ENCODE assay signal across 11 cellular contexts in the genomic region with DNA sequence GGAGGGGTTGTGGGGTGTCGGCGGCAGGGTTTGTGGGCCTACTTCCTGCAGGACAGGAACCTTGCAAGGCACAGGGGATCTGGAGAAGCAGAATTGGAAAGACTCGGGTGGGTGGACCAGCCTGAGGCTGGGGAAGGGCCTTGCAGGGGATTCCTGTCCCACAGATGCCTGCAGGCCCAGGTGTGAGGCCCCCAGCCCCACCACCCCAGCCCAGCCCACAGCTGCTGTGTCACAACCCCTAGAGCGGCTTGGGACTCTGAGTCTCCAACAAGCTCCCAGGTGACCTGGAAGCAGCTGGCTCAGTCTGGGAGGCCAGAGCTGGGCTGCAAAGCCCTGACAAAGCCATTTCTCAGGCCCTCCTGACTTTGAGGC.
A peak's percentile ranks its signal among the peaks of the same experiment; 100 is the strongest.
DNase-seq lines count a peak whose midpoint lies in the region; ATAC-seq and TF ChIP-seq lines count a peak whose summit lies in the region.
"Had no signal": no experiment of that assay in that cellular context is flagged by ENCODE, and none has a peak within 500 bp of the region (broad histone marks: within the 10 kb centered on the region; RNA-seq: fewer than 3 reads in every experiment).

No MANE protein-coding gene starts in this region.

- intact Hi-C loops in left ventricle myocardium inferior (cut with micrococcal nuclease) = loop anchor here (10.0 kb wide), 2 partner anchors 91 to 309 kb away; a partner anchor contains a TSS
- intact Hi-C loops in heart right ventricle (cut with DNase I) = loop anchor here (1.0 to 10.0 kb wide), 8 partner anchors 39 to 351 kb away; a partner anchor contains a TSS
- intact Hi-C loops in activated T-helper 2 cell treated with anti-CD3 and anti-CD28 coated beads, Interferon-gamma antibody, Interleukin-2, Interleukin-4, amounts not matched to agents 10 μg/mL and 5 μg/mL and 100 μg/mL, durations not matched to agents 14 hours and 24 hours and 36 hours (cut with micrococcal nuclease) = loop anchor here (5.0 to 10.0 kb wide), 5 partner anchors 76 to 1034 kb away; a partner anchor contains a TSS
- intact Hi-C loops in vagina (cut with DNase I) = no loop called here

- ATAC-seq in heart right ventricle = no peak
- ATAC-seq: left ventricle myocardium superior had no signal

- H3K9me3 Mint-ChIP-seq in activated T-helper 2 cell treated with anti-CD3 and anti-CD28 coated beads, Interferon-gamma antibody, Interleukin-2, Interleukin-4, amounts not matched to agents 10 μg/mL and 5 μg/mL and 100 μg/mL, durations not matched to agents 14 hours and 24 hours and 36 hours = no peaks in the 10 kb centered on the region

- H3K4me3 ChIP-seq in left ventricle myocardium inferior = no peak overlapping the region
- H3K4me3 ChIP-seq in heart right ventricle = no peak overlapping the region
- H3K4me3 ChIP-seq in mucosa of rectum (ENCODE audit: low read length in 2 of 2) = peak overlapping the region in 1 of 2 donors; percentile 26
- H3K4me3 ChIP-seq in vagina = no peak overlapping the region
- H3K4me3 ChIP-seq: cardiac muscle cell had no signal

- peak overlapping the region; percentile 46 for H3K27ac ChIP-seq in left ventricle myocardium inferior (replicated peaks)
- H3K27ac ChIP-seq in heart right ventricle = peak overlapping the region in 4 of 10 donors; percentile 6 to 89 (median 36)
- peak overlapping the region; percentile 83 to 89 for H3K27ac ChIP-seq in mucosa of rectum (ENCODE audit: low read depth in 2 of 2, low read length in 2 of 2)
- H3K27ac ChIP-seq in vagina = peak overlapping the region; percentile 77
- H3K27ac ChIP-seq: cardiac muscle cell had no signal

- H3K4me1 Mint-ChIP-seq in activated T-helper 2 cell treated with anti-CD3 and anti-CD28 coated beads, Interferon-gamma antibody, Interleukin-2, Interleukin-4, amounts not matched to agents 10 μg/mL and 5 μg/mL and 100 μg/mL, durations not matched to agents 14 hours and 24 hours and 36 hours (ENCODE audit: low read depth) = peaks cover 86% of the 10 kb centered on the region

- peak overlapping the region in 1 of 2 donors; percentile 46 for H3K9ac ChIP-seq in mucosa of rectum (ENCODE audit: low read depth in 1 of 2, low read length in 2 of 2)

- peaks cover 16% of the 10 kb centered on the region for H3K36me3 Mint-ChIP-seq in activated T-helper 2 cell treated with anti-CD3 and anti-CD28 coated beads, Interferon-gamma antibody, Interleukin-2, Interleukin-4, amounts not matched to agents 10 μg/mL and 5 μg/mL and 100 μg/mL, durations not matched to agents 14 hours and 24 hours and 36 hours (ENCODE audit: low read depth)

- no peak for TF ChIP-seq CTCF in left ventricle myocardium inferior (IDR thresholded peaks at IDR 0.05; ENCODE audit: borderline replicate concordance)
- TF ChIP-seq CTCF in heart right ventricle (IDR thresholded peaks at IDR 0.05) = no peak
- no peak for TF ChIP-seq CTCF in vagina (IDR thresholded peaks at IDR 0.05)
- TF ChIP-seq CTCF in GM10266 (IDR thresholded peaks at IDR 0.05; ENCODE audit: control insufficient read depth, insufficient read depth, low read depth, missing control alignments) = no peak

- H3K9me3 ChIP-seq in left ventricle myocardium inferior (replicated peaks) (no peaks in the 10 kb centered on the region), heart right ventricle (no peaks in the 10 kb centered on the region), mucosa of rectum (ENCODE audit: control insufficient read depth in 2 of 2, low read length in 2 of 2) (no peaks in the 10 kb centered on the region), vagina (no peaks in the 10 kb centered on the region)

- TF ChIP-seq POLR2A in vagina (IDR thresholded peaks at IDR 0.05) = no peak

- H3K4me1 ChIP-seq in left ventricle myocardium inferior (peaks cover 58% of the 10 kb centered on the region), heart right ventricle (peaks cover 19 to 99% (median 59%) of the 10 kb centered on the region in 9 donors), mucosa of rectum (ENCODE audit: control insufficient read depth in 2 of 2, insufficient read depth in 2 of 2, low read length in 2 of 2) (peaks cover 69 to 70% of the 10 kb centered on the region in 2 donors), vagina (peaks cover 85% of the 10 kb centered on the region)

- DNase-seq in left ventricle myocardium inferior (no peak), heart right ventricle (no peak), vagina (ENCODE audit: extremely low spot score in 2 of 2) (peak in 1 of 2 donors; percentile 86), Kasumi-1 (lab: John Stamatoyannopoulos, UW) (no peak), GM10266 (ENCODE audit: extremely low spot score) (no peak), NCI-H1694 treated with DMSO at 0.1 percent for 48 hours (lab: John Stamatoyannopoulos, UW) (no peak)
- DNase-seq in activated T-helper 2 cell treated with anti-CD3 and anti-CD28 coated beads, Interferon-gamma antibody, Interleukin-2, Interleukin-4, amounts not matched to agents 10 μg/mL and 5 μg/mL and 100 μg/mL, durations not matched to agents 14 hours and 24 hours and 36 hours (ENCODE audit: low spot score) = no peak
- DNase-seq: left ventricle myocardium superior, NCI-H2107 had no signal

- 72 to 84% methylated on average over 4 of the region's 4 CpGs for WGBS in heart right ventricle, 2 donors

- H3K27me3 ChIP-seq in left ventricle myocardium inferior (ENCODE audit: low read depth) (no peaks in the 10 kb centered on the region), heart right ventricle (no peaks in the 10 kb centered on the region), mucosa of rectum (ENCODE audit: control insufficient read depth in 2 of 2, insufficient read depth in 2 of 2, low read length in 2 of 2) (no peaks in the 10 kb centered on the region), vagina (no peaks in the 10 kb centered on the region)
- H3K27me3 ChIP-seq: cardiac muscle cell had no signal

- H3K36me3 ChIP-seq in left ventricle myocardium inferior (no peaks in the 10 kb centered on the region), heart right ventricle (no peaks in the 10 kb centered on the region), mucosa of rectum (ENCODE audit: control insufficient read depth in 2 of 2, insufficient read depth in 2 of 2, low read length in 2 of 2) (no peaks in the 10 kb centered on the region), vagina (no peaks in the 10 kb centered on the region)
- H3K36me3 ChIP-seq: cardiac muscle cell had no signal

- no peaks in the 10 kb centered on the region for H3K27me3 Mint-ChIP-seq in activated T-helper 2 cell treated with anti-CD3 and anti-CD28 coated beads, Interferon-gamma antibody, Interleukin-2, Interleukin-4, amounts not matched to agents 10 μg/mL and 5 μg/mL and 100 μg/mL, durations not matched to agents 14 hours and 24 hours and 36 hours (ENCODE audit: low read depth)

- H3K27ac Mint-ChIP-seq in activated T-helper 2 cell treated with anti-CD3 and anti-CD28 coated beads, Interferon-gamma antibody, Interleukin-2, Interleukin-4, amounts not matched to agents 10 μg/mL and 5 μg/mL and 100 μg/mL, durations not matched to agents 14 hours and 24 hours and 36 hours = peak overlapping the region; percentile 96

- H3K4me3 Mint-ChIP-seq in activated T-helper 2 cell treated with anti-CD3 and anti-CD28 coated beads, Interferon-gamma antibody, Interleukin-2, Interleukin-4, amounts not matched to agents 10 μg/mL and 5 μg/mL and 100 μg/mL, durations not matched to agents 14 hours and 24 hours and 36 hours (ENCODE audit: low read depth) = no peak overlapping the region
